18 cellular contexts compared by ENCODE assay signal in genomic region chr1:15370781-15371467, GRCh38. TPM values are rescaled to one million over a fixed set of nuclear protein-coding genes. Genes with fewer than 3 reads are reported as not detected.
DNase-seq lines count a peak whose midpoint lies in the region; ATAC-seq, FAIRE-seq and TF ChIP-seq lines count a peak whose summit lies in the region.
"Had no signal": no experiment of that assay in that cellular context is flagged by ENCODE, and none has a peak within 500 bp of the region (broad histone marks: within the 10 kb centered on the region; RNA-seq: fewer than 3 reads in every experiment).

No MANE protein-coding gene starts in this region.

- no peak for ATAC-seq in SK-N-SH treated with all-trans-retinoic acid at 6 μM for 48 hours
- ATAC-seq in heart left ventricle, result peak; percentile 70 to 93 (median 88)
- no peak for ATAC-seq in GM18861 (IDR thresholded peaks at IDR 0.05; ENCODE audit: unreplicated experiment)
- ATAC-seq: activated T-cell treated with anti-CD3 and anti-CD28 coated beads, Interleukin-2, amount 50 U/mL, for 72 hours had no signal

- H3F3A ChIP-seq in SK-N-SH (replicated peaks; ENCODE audit: insufficient read depth) (peaks cover 3% of the 10 kb centered on the region), neural progenitor cell (ENCODE audit: low read depth) (no peaks in the 10 kb centered on the region)

- no peak overlapping the region for H2AFZ ChIP-seq in SK-N-SH (ENCODE audit: low read depth)
- no peak overlapping the region for H2AFZ ChIP-seq in neural progenitor cell (replicated peaks)

- no peak overlapping the region for H3K4me3 Mint-ChIP-seq in neural progenitor cell
- H3K4me3 Mint-ChIP-seq: activated T-cell treated with anti-CD3 and anti-CD28 coated beads, Interleukin-2, amount 50 U/mL, for 72 hours; stimulated activated naive CD8-positive, alpha-beta T cell treated with anti-CD3 and anti-CD28 coated beads, Interleukin-15, Interleukin-2, amounts not matched to agents 100 ng/mL and 50 ng/mL, for 24 hours had no signal

- no peaks in the 10 kb centered on the region for H3K9me3 Mint-ChIP-seq in neural progenitor cell
- H3K9me3 Mint-ChIP-seq: activated T-cell treated with anti-CD3 and anti-CD28 coated beads, Interleukin-2, amount 50 U/mL, for 72 hours; stimulated activated naive CD8-positive, alpha-beta T cell treated with anti-CD3 and anti-CD28 coated beads, Interleukin-15, Interleukin-2, amounts not matched to agents 100 ng/mL and 50 ng/mL, for 24 hours had no signal

- TF ChIP-seq POLR2A in heart left ventricle (IDR thresholded peaks at IDR 0.05) (no peak), H54 (IDR thresholded peaks at IDR 0.05; ENCODE audit: low read depth, low read length) (no peak), lower leg skin (IDR thresholded peaks at IDR 0.05) (no peak)

- CTCF ChIA-PET in SK-N-SH (lab: Yijun Ruan, JAX), result interaction anchor here (0.6 to 1.0 kb wide), 3 partner anchors 29 to 67 kb away, joined by 3 to 4 read pairs (median 4); no protein-coding TSS in a partner anchor

- TF ChIP-seq RAD21 in SK-N-SH (IDR thresholded peaks at IDR 0.05; ENCODE audit: low read length), result no peak

- H3K4me1 Mint-ChIP-seq in neural progenitor cell, result peaks cover 32% of the 10 kb centered on the region

- H3K79me2 ChIP-seq in SK-N-SH (ENCODE audit: insufficient read depth) (no peaks in the 10 kb centered on the region), neural progenitor cell (ENCODE audit: low read depth) (no peaks in the 10 kb centered on the region)

- H3K27me3 ChIP-seq in SK-N-SH (ENCODE audit: insufficient read depth), result no peaks in the 10 kb centered on the region
- no peaks in the 10 kb centered on the region for H3K27me3 ChIP-seq in heart left ventricle
- no peaks in the 10 kb centered on the region for H3K27me3 ChIP-seq in neural progenitor cell
- H3K27me3 ChIP-seq: breast epithelium had no signal

- H3K4me1 ChIP-seq in SK-N-SH (ENCODE audit: control insufficient read depth in 1 of 2, insufficient read depth in 2 of 2, low read depth in 1 of 2, low read length in 1 of 2) (peaks cover 3 to 12% of the 10 kb centered on the region in 2 experiments; a peak in 2 of 4 replicates), heart left ventricle (peaks cover 0 to 17% (median 8%) of the 10 kb centered on the region in 12 donors), neural progenitor cell (no peaks in the 10 kb centered on the region)
- H3K4me1 ChIP-seq: breast epithelium had no signal

- TF ChIP-seq CTCF in SK-N-SH (IDR thresholded peaks at IDR 0.05) (no peak), heart left ventricle (IDR thresholded peaks at IDR 0.05) (no peak), neural progenitor cell (IDR thresholded peaks at IDR 0.05) (no peak), lower leg skin (IDR thresholded peaks at IDR 0.05) (no peak)

- TF ChIP-seq EP300 in SK-N-SH (IDR thresholded peaks at IDR 0.05; ENCODE audit: borderline replicate concordance in 1 of 2, low read depth in 1 of 2, low read length in 1 of 2), result no peak

- H4K20me1 ChIP-seq in SK-N-SH (ENCODE audit: insufficient read depth) (no peaks in the 10 kb centered on the region), neural progenitor cell (ENCODE audit: low read depth) (no peaks in the 10 kb centered on the region)

- H3K9ac ChIP-seq in SK-N-SH (no peak overlapping the region), neural progenitor cell (no peak overlapping the region)

- no peak for FAIRE-seq in H54 (lab: Jason Lieb, UNC)
- FAIRE-seq: islet of Langerhans had no signal

- WGBS in SK-N-SH (ENCODE audit: low lambda C conversion rate), result 88% methylated on average over 13 of the region's 16 CpGs
- 30 to 40% (median 35%) methylated on average over 16 of the region's 16 CpGs for WGBS in heart left ventricle, 4 donors
- WGBS in lower leg skin, 2 donors, result 49 to 50% methylated on average over 16 of the region's 16 CpGs

- H3K27ac ChIP-seq in SK-N-SH (ENCODE audit: low read depth in 2 of 2, low read length in 1 of 2), result no peak overlapping the region
- H3K27ac ChIP-seq in heart left ventricle, result peak overlapping the region in 10 of 12 donors; percentile 26 to 59 (median 48)
- H3K27ac ChIP-seq in neural progenitor cell, result no peak overlapping the region
- H3K27ac ChIP-seq: SK-N-MC had no signal

- no peak overlapping the region for H3K4me3 ChIP-seq in SK-N-SH (ENCODE audit: low read depth in 2 of 2, low read length in 1 of 2)
- no peak overlapping the region for H3K4me3 ChIP-seq in heart left ventricle
- H3K4me3 ChIP-seq in neural progenitor cell, result no peak overlapping the region
- no peak overlapping the region for H3K4me3 ChIP-seq in lower leg skin (ENCODE audit: low read depth, poor library complexity, severe bottlenecking)
- H3K4me3 ChIP-seq: breast epithelium, SK-N-MC had no signal

- H3K36me3 ChIP-seq in SK-N-SH (replicated peaks in 1 of 2; ENCODE audit: control insufficient read depth in 1 of 2, insufficient read depth in 2 of 2, low read length in 1 of 2), result no peaks in the 10 kb centered on the region
- H3K36me3 ChIP-seq in heart left ventricle, result no peaks in the 10 kb centered on the region
- no peaks in the 10 kb centered on the region for H3K36me3 ChIP-seq in neural progenitor cell
- H3K36me3 ChIP-seq: breast epithelium had no signal

- intact Hi-C loops in heart left ventricle (cut with DNase I), result loop anchor here in 2 of 10 donors (5.0 kb wide), 2 partner anchors 39 to 44 kb away; no protein-coding TSS in a partner anchor
- intact Hi-C loops in lower leg skin (cut with DNase I; ENCODE audit: low total_unique reads), result no loop called here

- H3K27ac Mint-ChIP-seq in neural progenitor cell, result peak overlapping the region; percentile 68
- H3K27ac Mint-ChIP-seq: activated T-cell treated with anti-CD3 and anti-CD28 coated beads, Interleukin-2, amount 50 U/mL, for 72 hours; stimulated activated naive CD8-positive, alpha-beta T cell treated with anti-CD3 and anti-CD28 coated beads, Interleukin-15, Interleukin-2, amounts not matched to agents 100 ng/mL and 50 ng/mL, for 24 hours had no signal

- H3K4me2 ChIP-seq in SK-N-SH, result no peak overlapping the region
- no peak overlapping the region for H3K4me2 ChIP-seq in neural progenitor cell

- H3K27me3 Mint-ChIP-seq in neural progenitor cell (ENCODE audit: insufficient read depth, low read depth), result peaks cover 14% of the 10 kb centered on the region
- H3K27me3 Mint-ChIP-seq: stimulated activated naive CD8-positive, alpha-beta T cell treated with anti-CD3 and anti-CD28 coated beads, Interleukin-15, Interleukin-2, amounts not matched to agents 100 ng/mL and 50 ng/mL, for 24 hours had no signal

- no peaks in the 10 kb centered on the region for H3K9me2 ChIP-seq in SK-N-SH

- H3K9me3 ChIP-seq in SK-N-SH (no peaks in the 10 kb centered on the region), heart left ventricle (no peaks in the 10 kb centered on the region), neural progenitor cell (ENCODE audit: low read depth) (no peaks in the 10 kb centered on the region)
- H3K9me3 ChIP-seq: breast epithelium had no signal

- POLR2A ChIA-PET in SK-N-SH (lab: Yijun Ruan, JAX), result no interaction called here

- DNase-seq in SK-N-SH (peak; percentile 40), heart left ventricle (peak; percentile 47 to 79 (median 71)), neural progenitor cell (ENCODE audit: low spot score) (no peak), H54 (ENCODE audit: insufficient read length, low spot score) (no peak), NCI-H2171 treated with DMSO at 0.1 percent for 48 hours (lab: John Stamatoyannopoulos, UW) (no peak), lower leg skin (ENCODE audit: low spot score in 2 of 2) (no peak)
- DNase-seq: 8988T; activated T-cell treated with anti-CD3 and anti-CD28 coated beads, Interleukin-2, amount 50 U/mL, for 72 hours; COR-L47; erythroblast; occipital lobe; stimulated activated CD4-positive, alpha-beta T cell treated with anti-CD3 and anti-CD28 coated beads, Interleukin-4, amount 100 ng/mL, for 4 hours had no signal

- no peaks in the 10 kb centered on the region for H3K36me3 Mint-ChIP-seq in neural progenitor cell

TF ChIP-seq in SK-N-SH, 30 proteins besides CTCF, POLR2A, EP300 and RAD21 (continues in another document):
- peak; percentile 51; the same call in 1 of the 2 replicates for TF ChIP-seq MXI1 (IDR thresholded peaks at IDR 0.05; ENCODE audit: low read depth, low read length)
- TF ChIP-seq PBX3 (IDR thresholded peaks at IDR 0.05), result no peak

TF ChIP-seq in SK-N-SH treated with all-trans-retinoic acid at 6 μM for 48 hours, 23 proteins besides CTCF, POLR2A, EP300 and RAD21 (continues in another document):
- TF ChIP-seq ZFP30 (CRISPR knock-in tag; IDR thresholded peaks at IDR 0.05) (no peak), ZC3H10 (CRISPR knock-in tag; IDR thresholded peaks at IDR 0.05) (no peak), CSDC2 (CRISPR knock-in tag; IDR thresholded peaks at IDR 0.05) (no peak), CSRNP3 (CRISPR knock-in tag; IDR thresholded peaks at IDR 0.05) (no peak), ZNF8 (CRISPR knock-in tag; IDR thresholded peaks at IDR 0.05) (no peak), BACH2 (CRISPR knock-in tag; IDR thresholded peaks at IDR 0.05; ENCODE audit: borderline replicate concordance) (no peak), ZNF565 (CRISPR knock-in tag; conservative IDR thresholded peaks at IDR 0.05; ENCODE audit: low read depth) (no peak), ISL1 (CRISPR knock-in tag; IDR thresholded peaks at IDR 0.05) (no peak), ZNF70 (CRISPR knock-in tag; IDR thresholded peaks at IDR 0.05) (no peak), TCF4 (CRISPR knock-in tag; IDR thresholded peaks at IDR 0.05; ENCODE audit: borderline replicate concordance) (no peak)

RNA-seq across cellular contexts. Expression of gene EFHD2, which starts 38.8 kb away (rescaled TPM):
- 45.1 and 59.8 TPM in 2 replicates for polyA plus RNA-seq in SK-N-SH (2012; rRNA removed)
- polyA plus RNA-seq in SK-N-SH (2012; cell fraction: cytosol; rRNA removed), result 36.4 and 48.6 TPM in 2 replicates
- 55.1 and 74.5 TPM in 2 replicates for polyA plus RNA-seq in SK-N-SH (2012; cell fraction: nucleus; rRNA removed)
- 10 to 100 TPM; 11.2 to 52.2 (median 15.8) TPM for total RNA-seq in heart left ventricle
- polyA plus RNA-seq in heart left ventricle, result 10 to 100 TPM; 13.9 to 20.3 TPM
- total RNA-seq in neural progenitor cell (ENCODE audit: low replicate concordance), result 6.5 and 14.5 TPM in 2 replicates
- total RNA-seq in lower leg skin, result 10 to 100 TPM; 38.9 to 55.7 (median 43.5) TPM

Comparison
In these comparisons a context has a peak if more than half of its experiments do, and no peak if none do; other contexts are left out.
1. DNase-seq: peak in SK-N-SH (single experiment) and heart left ventricle (5 of 5); none in neural progenitor cell (single experiment), H54 (single experiment), NCI-H2171 treated with DMSO at 0.1 percent for 48 hours (single experiment) and lower leg skin (0 of 2).
2. H3K27ac ChIP-seq: peak in heart left ventricle (10 of 12); none in SK-N-SH (0 of 2) and neural progenitor cell (single experiment).
3. ATAC-seq: peak in heart left ventricle (4 of 4); none in SK-N-SH treated with all-trans-retinoic acid at 6 μM for 48 hours (single experiment) and GM18861 (single experiment).